In genomic region chr9:42743030-42743813, GRCh38 we compare ENCODE assay signal across 8 cellular contexts.
DNase-seq lines count a peak whose midpoint lies in the region; ATAC-seq, FAIRE-seq and TF ChIP-seq lines count a peak whose summit lies in the region.
"Not testable (repeated sequence)": the region's sequence is repeated elsewhere in the genome, so short reads cannot be mapped to it uniquely, and the experiment has no call there.

No MANE protein-coding gene starts in this region.

- ATAC-seq in GM19438 (IDR thresholded peaks at IDR 0.05; ENCODE audit: low read depth, unreplicated experiment), result peak; percentile 80
- ATAC-seq in lung (ENCODE audit: insufficient read depth, low FRiP score), result peak; percentile 66

- H3K36me3 Mint-ChIP-seq in CD14-positive monocyte, result not testable (repeated sequence)

- not testable (repeated sequence) for FAIRE-seq in RCC 7860 (lab: Jason Lieb, UNC)

- not testable (repeated sequence) for H3K9me3 ChIP-seq in MG63; lung (ENCODE audit: control insufficient read depth in 2 of 2, insufficient read depth in 1 of 2, low read length in 1 of 2)

- H3K9me3 Mint-ChIP-seq in CD14-positive monocyte, result not testable (repeated sequence)

- intact Hi-C loops in CD14-positive monocyte (cut with micrococcal nuclease), result not testable (repeated sequence)

- H3K4me1 Mint-ChIP-seq in CD14-positive monocyte, result not testable (repeated sequence)

- whole genome bisulfite sequencing in lung, 2 donors, result 37 to 39% methylated on average over 38 to 40 of the region's 40 CpGs

- not testable (repeated sequence) for H3K36me3 ChIP-seq in MG63; lung (ENCODE audit: control insufficient read depth in 2 of 2, insufficient read depth in 2 of 2, low read length in 2 of 2)

- H3K27me3 ChIP-seq in MG63; lung (ENCODE audit: control insufficient read depth, insufficient read depth): not testable (repeated sequence)

- H3K27ac Mint-ChIP-seq in CD14-positive monocyte, result not testable (repeated sequence)

- DNase-seq in CD14-positive monocyte (ENCODE audit: low spot score) (peak; percentile 54), MG63 (peak; percentile 73), RCC 7860 (ENCODE audit: low spot score) (peak; percentile 80), activated T-cell treated with anti-CD3 and anti-CD28 coated beads for 48 hours (ENCODE audit: low read depth) (peak; percentile 49), epithelial cell of esophagus (ENCODE audit: low read depth) (peak; percentile 81), lung (ENCODE audit: low spot score) (peak; percentile 68)
- DNase-seq in stimulated activated CD4-positive, alpha-beta T cell treated with anti-CD3 and anti-CD28 coated beads, Interleukin-4, amount 100 ng/mL, for 24 hours, result peak; percentile 61

- H3K4me3 Mint-ChIP-seq in CD14-positive monocyte, result not testable (repeated sequence)

- H3K27me3 Mint-ChIP-seq in CD14-positive monocyte (ENCODE audit: low read depth in 3 of 3), result not testable (repeated sequence)

- H3K27ac ChIP-seq in lung (ENCODE audit: low read depth in 1 of 2, low read length in 1 of 2), result not testable (repeated sequence)

- H3K4me3 ChIP-seq in MG63 (peak overlapping the region; percentile 18; the same call in 1 of the 2 replicates), epithelial cell of esophagus (ENCODE audit: low read length) (peak overlapping the region; percentile 17)
- not testable (repeated sequence) for H3K4me3 ChIP-seq in lung

- H3K4me1 ChIP-seq in lung (ENCODE audit: control insufficient read depth in 2 of 2, insufficient read depth in 2 of 2, low read length in 2 of 2), result not testable (repeated sequence)

- TF ChIP-seq CTCF in CD14-positive monocyte (IDR thresholded peaks at IDR 0.05) (peak; percentile 77), epithelial cell of esophagus (IDR thresholded peaks at IDR 0.05; ENCODE audit: insufficient read depth, low read depth, low read length, missing control alignments) (peak; percentile 80), lung (IDR thresholded peaks at IDR 0.05; ENCODE audit: control extremely low read depth, extremely low read depth) (peak; percentile 50)
